1 cellular context compared by ENCODE assay signal in the genomic region with DNA sequence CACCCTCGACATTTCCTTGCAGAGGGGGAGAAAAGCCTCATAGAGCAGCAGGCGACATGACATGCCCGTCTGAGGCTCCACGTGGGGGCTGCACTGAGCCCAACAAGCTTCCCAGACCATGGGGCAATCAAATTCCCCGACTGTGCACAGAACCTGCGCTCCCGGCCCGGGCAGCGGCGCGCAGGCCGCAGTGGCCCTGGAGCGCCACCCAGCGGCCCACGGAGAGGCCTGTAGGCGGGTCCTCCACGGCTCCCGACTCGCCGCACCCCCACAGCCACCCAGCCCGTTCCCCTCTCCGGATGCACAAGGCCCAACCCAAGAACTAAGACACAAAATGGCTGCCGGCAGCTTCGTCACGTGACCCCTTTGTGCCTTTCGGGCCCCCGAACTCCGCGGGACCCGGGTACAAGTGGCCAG.
TF ChIP-seq lines count a peak whose summit lies in the region.

No MANE protein-coding gene starts in this region.

TF ChIP-seq in HepG2, 621 proteins besides CTCF, POLR2A, EP300 and RAD21 (continued from another document and continues in another):
- TF ChIP-seq, protein P1, sequence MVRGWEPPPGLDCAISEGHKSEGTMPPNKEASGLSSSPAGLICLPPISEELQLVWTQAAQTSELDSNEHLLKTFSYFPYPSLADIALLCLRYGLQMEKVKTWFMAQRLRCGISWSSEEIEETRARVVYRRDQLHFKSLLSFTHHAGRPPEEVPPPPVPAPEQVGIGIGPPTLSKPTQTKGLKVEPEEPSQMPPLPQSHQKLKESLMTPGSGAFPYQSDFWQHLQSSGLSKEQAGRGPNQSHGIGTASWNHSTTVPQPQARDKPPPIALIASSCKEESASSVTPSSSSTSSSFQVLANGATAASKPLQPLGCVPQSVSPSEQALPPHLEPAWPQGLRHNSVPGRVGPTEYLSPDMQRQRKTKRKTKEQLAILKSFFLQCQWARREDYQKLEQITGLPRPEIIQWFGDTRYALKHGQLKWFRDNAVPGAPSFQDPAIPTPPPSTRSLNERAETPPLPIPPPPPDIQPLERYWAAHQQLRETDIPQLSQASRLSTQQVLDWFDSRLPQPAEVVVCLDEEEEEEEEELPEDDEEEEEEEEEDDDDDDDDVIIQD (CRISPR knock-in tag; IDR thresholded peaks at IDR 0.05; ENCODE audit: low read depth) = peak; percentile 52; the same call in 1 of the 2 replicates
- TF ChIP-seq, protein P2, sequence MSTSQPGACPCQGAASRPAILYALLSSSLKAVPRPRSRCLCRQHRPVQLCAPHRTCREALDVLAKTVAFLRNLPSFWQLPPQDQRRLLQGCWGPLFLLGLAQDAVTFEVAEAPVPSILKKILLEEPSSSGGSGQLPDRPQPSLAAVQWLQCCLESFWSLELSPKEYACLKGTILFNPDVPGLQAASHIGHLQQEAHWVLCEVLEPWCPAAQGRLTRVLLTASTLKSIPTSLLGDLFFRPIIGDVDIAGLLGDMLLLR (CRISPR knock-in tag; IDR thresholded peaks at IDR 0.05) = no peak
- TF ChIP-seq, protein P3, sequence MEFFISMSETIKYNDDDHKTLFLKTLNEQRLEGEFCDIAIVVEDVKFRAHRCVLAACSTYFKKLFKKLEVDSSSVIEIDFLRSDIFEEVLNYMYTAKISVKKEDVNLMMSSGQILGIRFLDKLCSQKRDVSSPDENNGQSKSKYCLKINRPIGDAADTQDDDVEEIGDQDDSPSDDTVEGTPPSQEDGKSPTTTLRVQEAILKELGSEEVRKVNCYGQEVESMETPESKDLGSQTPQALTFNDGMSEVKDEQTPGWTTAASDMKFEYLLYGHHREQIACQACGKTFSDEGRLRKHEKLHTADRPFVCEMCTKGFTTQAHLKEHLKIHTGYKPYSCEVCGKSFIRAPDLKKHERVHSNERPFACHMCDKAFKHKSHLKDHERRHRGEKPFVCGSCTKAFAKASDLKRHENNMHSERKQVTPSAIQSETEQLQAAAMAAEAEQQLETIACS (CRISPR knock-in tag; IDR thresholded peaks at IDR 0.05) = peak; percentile 77
- TF ChIP-seq ZBTB7B (CRISPR knock-in tag; IDR thresholded peaks at IDR 0.05) = peak; percentile 56; the same call in 1 of the 2 replicates
- peak; percentile 65 for TF ChIP-seq LCORL (IDR thresholded peaks at IDR 0.05)
- peak; percentile 92 for TF ChIP-seq LCORL (CRISPR knock-in tag; IDR thresholded peaks at IDR 0.05)
- TF ChIP-seq, protein P4, sequence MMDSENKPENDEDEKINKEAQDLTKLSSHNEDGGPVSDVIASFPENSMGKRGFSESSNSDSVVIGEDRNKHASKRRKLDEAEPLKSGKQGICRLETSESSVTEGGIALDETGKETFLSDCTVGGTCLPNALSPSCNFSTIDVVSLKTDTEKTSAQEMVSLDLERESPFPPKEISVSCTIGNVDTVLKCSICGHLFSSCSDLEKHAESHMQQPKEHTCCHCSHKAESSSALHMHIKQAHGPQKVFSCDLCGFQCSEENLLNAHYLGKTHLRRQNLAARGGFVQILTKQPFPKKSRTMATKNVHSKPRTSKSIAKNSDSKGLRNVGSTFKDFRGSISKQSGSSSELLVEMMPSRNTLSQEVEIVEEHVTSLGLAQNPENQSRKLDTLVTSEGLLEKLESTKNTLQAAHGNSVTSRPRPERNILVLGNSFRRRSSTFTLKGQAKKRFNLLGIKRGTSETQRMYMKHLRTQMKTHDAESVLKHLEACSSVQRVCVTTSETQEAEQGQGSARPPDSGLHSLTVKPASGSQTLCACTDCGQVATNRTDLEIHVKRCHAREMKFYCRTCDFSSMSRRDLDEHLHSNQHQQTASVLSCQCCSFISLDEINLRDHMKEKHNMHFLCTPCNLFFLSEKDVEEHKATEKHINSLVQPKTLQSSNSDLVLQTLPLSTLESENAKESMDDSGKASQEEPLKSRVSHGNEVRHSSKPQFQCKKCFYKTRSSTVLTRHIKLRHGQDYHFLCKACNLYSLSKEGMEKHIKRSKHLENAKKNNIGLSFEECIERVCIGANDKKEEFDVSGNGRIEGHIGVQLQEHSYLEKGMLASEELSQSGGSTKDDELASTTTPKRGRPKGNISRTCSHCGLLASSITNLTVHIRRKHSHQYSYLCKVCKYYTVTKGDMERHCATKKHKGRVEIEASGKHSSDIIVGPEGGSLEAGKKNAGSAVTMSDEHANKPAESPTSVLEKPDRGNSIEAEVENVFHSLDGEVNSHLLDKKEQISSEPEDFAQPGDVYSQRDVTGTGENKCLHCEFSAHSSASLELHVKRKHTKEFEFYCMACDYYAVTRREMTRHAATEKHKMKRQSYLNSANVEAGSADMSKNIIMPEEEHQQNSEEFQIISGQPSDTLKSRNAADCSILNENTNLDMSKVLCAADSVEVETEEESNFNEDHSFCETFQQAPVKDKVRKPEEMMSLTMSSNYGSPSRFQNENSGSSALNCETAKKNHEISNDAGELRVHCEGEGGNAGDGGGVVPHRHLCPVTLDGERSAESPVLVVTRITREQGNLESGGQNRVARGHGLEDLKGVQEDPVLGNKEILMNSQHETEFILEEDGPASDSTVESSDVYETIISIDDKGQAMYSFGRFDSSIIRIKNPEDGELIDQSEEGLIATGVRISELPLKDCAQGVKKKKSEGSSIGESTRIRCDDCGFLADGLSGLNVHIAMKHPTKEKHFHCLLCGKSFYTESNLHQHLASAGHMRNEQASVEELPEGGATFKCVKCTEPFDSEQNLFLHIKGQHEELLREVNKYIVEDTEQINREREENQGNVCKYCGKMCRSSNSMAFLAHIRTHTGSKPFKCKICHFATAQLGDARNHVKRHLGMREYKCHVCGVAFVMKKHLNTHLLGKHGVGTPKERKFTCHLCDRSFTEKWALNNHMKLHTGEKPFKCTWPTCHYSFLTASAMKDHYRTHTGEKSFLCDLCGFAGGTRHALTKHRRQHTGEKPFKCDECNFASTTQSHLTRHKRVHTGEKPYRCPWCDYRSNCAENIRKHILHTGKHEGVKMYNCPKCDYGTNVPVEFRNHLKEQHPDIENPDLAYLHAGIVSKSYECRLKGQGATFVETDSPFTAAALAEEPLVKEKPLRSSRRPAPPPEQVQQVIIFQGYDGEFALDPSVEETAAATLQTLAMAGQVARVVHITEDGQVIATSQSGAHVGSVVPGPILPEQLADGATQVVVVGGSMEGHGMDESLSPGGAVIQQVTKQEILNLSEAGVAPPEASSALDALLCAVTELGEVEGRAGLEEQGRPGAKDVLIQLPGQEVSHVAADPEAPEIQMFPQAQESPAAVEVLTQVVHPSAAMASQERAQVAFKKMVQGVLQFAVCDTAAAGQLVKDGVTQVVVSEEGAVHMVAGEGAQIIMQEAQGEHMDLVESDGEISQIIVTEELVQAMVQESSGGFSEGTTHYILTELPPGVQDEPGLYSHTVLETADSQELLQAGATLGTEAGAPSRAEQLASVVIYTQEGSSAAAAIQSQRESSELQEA (CRISPR knock-in tag; IDR thresholded peaks at IDR 0.05; ENCODE audit: not compliant biosample characterization) = no peak
- TF ChIP-seq SOX13 (IDR thresholded peaks at IDR 0.05) = no peak
- peak in 1 of 2 experiments; percentile 33; a peak in 1 of 4 replicates for TF ChIP-seq SOX13 (CRISPR knock-in tag; conservative IDR thresholded peaks at IDR 0.05 in 1 of 2, IDR thresholded peaks at IDR 0.05 in 1 of 2)
- TF ChIP-seq, protein P5, sequence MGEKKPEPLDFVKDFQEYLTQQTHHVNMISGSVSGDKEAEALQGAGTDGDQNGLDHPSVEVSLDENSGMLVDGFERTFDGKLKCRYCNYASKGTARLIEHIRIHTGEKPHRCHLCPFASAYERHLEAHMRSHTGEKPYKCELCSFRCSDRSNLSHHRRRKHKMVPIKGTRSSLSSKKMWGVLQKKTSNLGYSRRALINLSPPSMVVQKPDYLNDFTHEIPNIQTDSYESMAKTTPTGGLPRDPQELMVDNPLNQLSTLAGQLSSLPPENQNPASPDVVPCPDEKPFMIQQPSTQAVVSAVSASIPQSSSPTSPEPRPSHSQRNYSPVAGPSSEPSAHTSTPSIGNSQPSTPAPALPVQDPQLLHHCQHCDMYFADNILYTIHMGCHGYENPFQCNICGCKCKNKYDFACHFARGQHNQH (CRISPR knock-in tag; IDR thresholded peaks at IDR 0.05) = peak; percentile 70; the same call in 1 of the 2 replicates
- TF ChIP-seq ZNF317 (CRISPR knock-in tag; IDR thresholded peaks at IDR 0.05) = no peak
- TF ChIP-seq ZMYM3 (CRISPR knock-in tag; IDR thresholded peaks at IDR 0.05) = peak; percentile 59; the same call in 1 of the 2 replicates
- TF ChIP-seq, protein P6, sequence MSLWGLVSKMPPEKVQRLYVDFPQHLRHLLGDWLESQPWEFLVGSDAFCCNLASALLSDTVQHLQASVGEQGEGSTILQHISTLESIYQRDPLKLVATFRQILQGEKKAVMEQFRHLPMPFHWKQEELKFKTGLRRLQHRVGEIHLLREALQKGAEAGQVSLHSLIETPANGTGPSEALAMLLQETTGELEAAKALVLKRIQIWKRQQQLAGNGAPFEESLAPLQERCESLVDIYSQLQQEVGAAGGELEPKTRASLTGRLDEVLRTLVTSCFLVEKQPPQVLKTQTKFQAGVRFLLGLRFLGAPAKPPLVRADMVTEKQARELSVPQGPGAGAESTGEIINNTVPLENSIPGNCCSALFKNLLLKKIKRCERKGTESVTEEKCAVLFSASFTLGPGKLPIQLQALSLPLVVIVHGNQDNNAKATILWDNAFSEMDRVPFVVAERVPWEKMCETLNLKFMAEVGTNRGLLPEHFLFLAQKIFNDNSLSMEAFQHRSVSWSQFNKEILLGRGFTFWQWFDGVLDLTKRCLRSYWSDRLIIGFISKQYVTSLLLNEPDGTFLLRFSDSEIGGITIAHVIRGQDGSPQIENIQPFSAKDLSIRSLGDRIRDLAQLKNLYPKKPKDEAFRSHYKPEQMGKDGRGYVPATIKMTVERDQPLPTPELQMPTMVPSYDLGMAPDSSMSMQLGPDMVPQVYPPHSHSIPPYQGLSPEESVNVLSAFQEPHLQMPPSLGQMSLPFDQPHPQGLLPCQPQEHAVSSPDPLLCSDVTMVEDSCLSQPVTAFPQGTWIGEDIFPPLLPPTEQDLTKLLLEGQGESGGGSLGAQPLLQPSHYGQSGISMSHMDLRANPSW (CRISPR knock-in tag; IDR thresholded peaks at IDR 0.05; ENCODE audit: borderline replicate concordance) = 0 out of 2 replicates have a peak, but pooled peaks have one; percentile 14
- no peak for TF ChIP-seq RNF2 (conservative IDR thresholded peaks at IDR 0.05; ENCODE audit: low read depth)
- TF ChIP-seq ZFP1 (CRISPR knock-in tag; IDR thresholded peaks at IDR 0.05) = no peak
- TF ChIP-seq, protein P7, sequence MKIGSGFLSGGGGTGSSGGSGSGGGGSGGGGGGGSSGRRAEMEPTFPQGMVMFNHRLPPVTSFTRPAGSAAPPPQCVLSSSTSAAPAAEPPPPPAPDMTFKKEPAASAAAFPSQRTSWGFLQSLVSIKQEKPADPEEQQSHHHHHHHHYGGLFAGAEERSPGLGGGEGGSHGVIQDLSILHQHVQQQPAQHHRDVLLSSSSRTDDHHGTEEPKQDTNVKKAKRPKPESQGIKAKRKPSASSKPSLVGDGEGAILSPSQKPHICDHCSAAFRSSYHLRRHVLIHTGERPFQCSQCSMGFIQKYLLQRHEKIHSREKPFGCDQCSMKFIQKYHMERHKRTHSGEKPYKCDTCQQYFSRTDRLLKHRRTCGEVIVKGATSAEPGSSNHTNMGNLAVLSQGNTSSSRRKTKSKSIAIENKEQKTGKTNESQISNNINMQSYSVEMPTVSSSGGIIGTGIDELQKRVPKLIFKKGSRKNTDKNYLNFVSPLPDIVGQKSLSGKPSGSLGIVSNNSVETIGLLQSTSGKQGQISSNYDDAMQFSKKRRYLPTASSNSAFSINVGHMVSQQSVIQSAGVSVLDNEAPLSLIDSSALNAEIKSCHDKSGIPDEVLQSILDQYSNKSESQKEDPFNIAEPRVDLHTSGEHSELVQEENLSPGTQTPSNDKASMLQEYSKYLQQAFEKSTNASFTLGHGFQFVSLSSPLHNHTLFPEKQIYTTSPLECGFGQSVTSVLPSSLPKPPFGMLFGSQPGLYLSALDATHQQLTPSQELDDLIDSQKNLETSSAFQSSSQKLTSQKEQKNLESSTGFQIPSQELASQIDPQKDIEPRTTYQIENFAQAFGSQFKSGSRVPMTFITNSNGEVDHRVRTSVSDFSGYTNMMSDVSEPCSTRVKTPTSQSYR (CRISPR knock-in tag; IDR thresholded peaks at IDR 0.05; ENCODE audit: borderline replicate concordance) = peak; percentile 60; the same call in 1 of the 2 replicates
- TF ChIP-seq, protein P8, sequence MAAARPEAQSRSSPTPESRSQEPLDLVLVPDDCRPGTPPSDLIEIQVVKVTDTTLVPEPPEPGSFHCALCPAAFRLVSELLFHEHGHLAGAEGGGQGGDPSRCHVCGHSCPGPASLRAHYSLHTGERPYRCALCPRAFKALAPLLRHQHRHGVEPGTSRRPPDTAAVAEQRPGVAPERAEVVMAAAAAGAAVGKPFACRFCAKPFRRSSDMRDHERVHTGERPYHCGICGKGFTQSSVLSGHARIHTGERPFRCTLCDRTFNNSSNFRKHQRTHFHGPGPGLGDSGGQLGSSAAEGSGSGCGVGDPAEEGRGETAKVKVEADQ (CRISPR knock-in tag; IDR thresholded peaks at IDR 0.05; ENCODE audit: borderline replicate concordance) = peak; percentile 7; the same call in 1 of the 2 replicates
- TF ChIP-seq, protein P9, sequence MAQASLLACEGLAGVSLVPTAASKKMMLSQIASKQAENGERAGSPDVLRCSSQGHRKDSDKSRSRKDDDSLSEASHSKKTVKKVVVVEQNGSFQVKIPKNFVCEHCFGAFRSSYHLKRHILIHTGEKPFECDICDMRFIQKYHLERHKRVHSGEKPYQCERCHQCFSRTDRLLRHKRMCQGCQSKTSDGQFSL (CRISPR knock-in tag; IDR thresholded peaks at IDR 0.05) = peak; percentile 98
